30 cellular contexts compared by ENCODE assay signal in the genomic region with DNA sequence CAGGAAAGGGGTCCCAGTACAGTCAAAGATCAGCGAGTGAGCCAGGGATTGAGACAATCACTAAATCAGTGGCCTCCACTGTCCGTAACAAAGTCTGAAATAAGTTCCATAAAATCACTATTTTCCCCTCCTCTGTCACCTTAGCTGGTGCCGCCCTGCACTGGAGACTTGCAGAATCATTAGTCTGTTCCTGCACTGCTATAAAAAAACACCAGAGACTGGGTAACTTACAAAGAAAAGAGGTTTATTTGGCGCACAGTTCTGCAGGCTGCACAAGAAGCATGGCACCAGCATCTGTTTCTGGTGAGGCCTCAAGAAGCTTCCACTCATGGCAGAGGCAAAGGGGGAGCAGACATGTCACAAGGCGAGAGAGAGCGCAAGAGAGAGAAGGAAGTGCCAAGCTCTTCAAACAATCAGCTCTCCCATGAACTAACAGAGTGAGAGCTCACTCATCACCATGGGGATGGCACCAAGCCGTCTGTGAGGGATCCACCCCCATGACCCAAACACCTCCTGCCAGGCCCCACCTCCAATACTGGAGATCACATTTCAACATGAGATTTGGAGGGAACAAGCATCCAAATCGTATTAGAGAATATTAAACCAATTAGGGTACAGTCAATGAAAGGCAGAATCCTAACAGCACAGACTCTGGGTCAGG.
DNase-seq lines count a peak whose midpoint lies in the region; ATAC-seq and TF ChIP-seq lines count a peak whose summit lies in the region.
"Had no signal": no experiment of that assay in that cellular context is flagged by ENCODE, and none has a peak within 500 bp of the region (broad histone marks: within the 10 kb centered on the region; RNA-seq: fewer than 3 reads in every experiment).

No MANE protein-coding gene starts in this region.

- no peak for TF ChIP-seq CTCF in dorsolateral prefrontal cortex (IDR thresholded peaks at IDR 0.05 in 54 of 56, conservative IDR thresholded peaks at IDR 0.05 in 2 of 56; ENCODE audit: low read depth in 1 of 56, partially characterized antibody in 56 of 56)
- TF ChIP-seq CTCF in foreskin fibroblast (IDR thresholded peaks at IDR 0.05; ENCODE audit: low read depth, low read length), result no peak

- peak overlapping the region in 53 of 59 donors; percentile 12 to 100 (median 94) for H3K27ac ChIP-seq in dorsolateral prefrontal cortex
- H3K27ac ChIP-seq: brain microvascular endothelial cell, colonic mucosa, esophagus muscularis mucosa, gastroesophageal sphincter, left ventricle myocardium inferior, PC-9, SJCRH30, vagina had no signal

- peaks cover 0 to 13% of the 10 kb centered on the region in 2 donors for H3K9me3 Mint-ChIP-seq in stimulated activated naive CD8-positive, alpha-beta T cell treated with anti-CD3 and anti-CD28 coated beads, Interleukin-15, amount 100 ng/mL, for 72 hours
- H3K9me3 Mint-ChIP-seq: effector memory CD8-positive, alpha-beta T cell had no signal

- H3K27ac Mint-ChIP-seq in stimulated activated naive CD8-positive, alpha-beta T cell treated with anti-CD3 and anti-CD28 coated beads, Interleukin-15, amount 100 ng/mL, for 72 hours, result peak overlapping the region; percentile 46 to 86
- H3K27ac Mint-ChIP-seq: effector memory CD8-positive, alpha-beta T cell had no signal

- no peak for DNase-seq in stimulated activated naive CD8-positive, alpha-beta T cell treated with anti-CD3 and anti-CD28 coated beads, Interleukin-15, amount 100 ng/mL, for 72 hours
- no peak for DNase-seq in stimulated activated naive CD8-positive, alpha-beta T cell treated with anti-CD3 and anti-CD28 coated beads, Interleukin-15, Interleukin-2, amounts not matched to agents 100 U/mL and 50 U/mL, for 24 hours
- DNase-seq in RPMI7951 (ENCODE audit: low read depth) (peak; percentile 16), dorsolateral prefrontal cortex (peak in 2 of 10 donors; percentile 30 to 38), NCI-H510A treated with DMSO at 0.1 percent for 48 hours (lab: John Stamatoyannopoulos, UW) (no peak), germinal center (ENCODE audit: low spot score) (no peak), superior temporal gyrus (ENCODE audit: extremely low spot score) (no peak), foreskin fibroblast (no peak)
- DNase-seq: activated CD4-positive, alpha-beta T cell treated with anti-CD3 and anti-CD28 coated beads for 1 hour; activated CD8-positive, alpha-beta memory T cell treated with anti-CD3 and anti-CD28 coated beads for 24 hours; activated naive CD4-positive, alpha-beta T cell; activated T-cell treated with anti-CD3 and anti-CD28 coated beads, Interleukin-2, amount 50 U/mL, for 1 hour; brain microvascular endothelial cell; C1 segment of cervical spinal cord; Calu3; colonic mucosa; effector memory CD8-positive, alpha-beta T cell; left ventricle myocardium inferior; naive thymus-derived CD4-positive, alpha-beta T cell; NCI-H146; NCI-H774; occipital lobe; PC-9; SJCRH30; stimulated activated CD4-positive, alpha-beta T cell treated with anti-CD3 and anti-CD28 coated beads, Interleukin-1b, Interleukin-23, amount 100 ng/mL, for 48 hours; T-helper 1 cell had no signal

- H3K4me3 Mint-ChIP-seq in stimulated activated naive CD8-positive, alpha-beta T cell treated with anti-CD3 and anti-CD28 coated beads, Interleukin-15, amount 100 ng/mL, for 72 hours, result no peak overlapping the region
- H3K4me3 Mint-ChIP-seq: effector memory CD8-positive, alpha-beta T cell; mesothelial cell of epicardium; naive thymus-derived CD4-positive, alpha-beta T cell had no signal

- no peaks in the 10 kb centered on the region for H3K27me3 ChIP-seq in dorsolateral prefrontal cortex
- H3K27me3 ChIP-seq: brain microvascular endothelial cell, colonic mucosa, esophagus muscularis mucosa, gastroesophageal sphincter, SJCRH30, vagina had no signal

- H3K4me3 ChIP-seq in dorsolateral prefrontal cortex (no peak overlapping the region), foreskin fibroblast (ENCODE audit: low read depth in 1 of 2, low read length in 2 of 2) (no peak overlapping the region)
- H3K4me3 ChIP-seq: colonic mucosa, esophagus muscularis mucosa, gastroesophageal sphincter, left ventricle myocardium inferior, PC-9, SJCRH30, vagina had no signal

- H3K27me3 Mint-ChIP-seq in stimulated activated naive CD8-positive, alpha-beta T cell treated with anti-CD3 and anti-CD28 coated beads, Interleukin-15, amount 100 ng/mL, for 72 hours, result no peaks in the 10 kb centered on the region
- H3K27me3 Mint-ChIP-seq: effector memory CD8-positive, alpha-beta T cell had no signal

- no peak for ATAC-seq in stimulated activated naive CD8-positive, alpha-beta T cell treated with anti-CD3 and anti-CD28 coated beads, Interleukin-15, amount 100 ng/mL, for 72 hours
- no peak for ATAC-seq in stimulated activated naive CD8-positive, alpha-beta T cell treated with anti-CD3 and anti-CD28 coated beads, Interleukin-15, Interleukin-2, amounts not matched to agents 100 U/mL and 50 U/mL, for 24 hours
- ATAC-seq: effector memory CD8-positive, alpha-beta T cell; gastroesophageal sphincter; naive thymus-derived CD4-positive, alpha-beta T cell had no signal

- intact Hi-C loops in dorsolateral prefrontal cortex (cut with DNase I), result loop anchor here (5.0 to 10.0 kb wide), 5 partner anchors 38 to 259 kb away; a partner anchor contains a TSS

- peaks cover 10% of the 10 kb centered on the region for H3K4me1 Mint-ChIP-seq in stimulated activated naive CD8-positive, alpha-beta T cell treated with anti-CD3 and anti-CD28 coated beads, Interleukin-15, amount 100 ng/mL, for 72 hours
- H3K4me1 Mint-ChIP-seq: mesothelial cell of epicardium had no signal
